Comparison of ENCODE assay signal across 9 cellular contexts in genomic region chr15:92656089-92656488, GRCh38. TPM values are rescaled to one million over a fixed set of nuclear protein-coding genes. Genes with fewer than 3 reads are reported as not detected.
A peak's percentile ranks its signal among the peaks of the same experiment; 100 is the strongest.
DNase-seq lines count a peak whose midpoint lies in the region; ATAC-seq and TF ChIP-seq lines count a peak whose summit lies in the region.
"Had no signal": no experiment of that assay in that cellular context is flagged by ENCODE, and none has a peak within 500 bp of the region (broad histone marks: within the 10 kb centered on the region; RNA-seq: fewer than 3 reads in every experiment).

No MANE protein-coding gene starts in this region.

- no peaks in the 10 kb centered on the region for H3K27me3 ChIP-seq in CD8-positive, alpha-beta T cell (ENCODE audit: insufficient read depth, low read length)
- H3K27me3 ChIP-seq in Loucy (ENCODE audit: insufficient read depth, low read length, poor library complexity, severe bottlenecking) (peaks cover 15% of the 10 kb centered on the region), ectodermal cell (ENCODE audit: control insufficient read depth, insufficient read depth, low read length, poor library complexity, severe bottlenecking) (peaks cover 9% of the 10 kb centered on the region)

- no peaks in the 10 kb centered on the region for H3K79me2 ChIP-seq in Loucy (ENCODE audit: insufficient read depth, low read length)

- H3F3A ChIP-seq in Loucy (ENCODE audit: low read depth) = no peaks in the 10 kb centered on the region

- no peaks in the 10 kb centered on the region for H3K9me2 ChIP-seq in Loucy (replicated peaks; ENCODE audit: low read depth, low read length)

- peak overlapping the region; percentile 25; the same call in 1 of the 2 replicates for H2AFZ ChIP-seq in Loucy (ENCODE audit: low read length)

- H3K4me1 ChIP-seq in CD8-positive, alpha-beta T cell (ENCODE audit: insufficient read depth, low read length) = peaks cover 6% of the 10 kb centered on the region
- no peaks in the 10 kb centered on the region for H3K4me1 ChIP-seq in Loucy (ENCODE audit: insufficient read depth, low read length, poor library complexity, severe bottlenecking)
- peaks cover 22% of the 10 kb centered on the region for H3K4me1 ChIP-seq in ectodermal cell (ENCODE audit: control insufficient read depth, insufficient read depth, low read length)

- POLR2A ChIA-PET in CD8-positive, alpha-beta T cell (lab: Charles Lee) = no interaction called here

- no peak overlapping the region for H3K4me3 ChIP-seq in CD8-positive, alpha-beta T cell (ENCODE audit: low read depth, low read length)
- H3K4me3 ChIP-seq in Loucy (ENCODE audit: low read length, poor library complexity, severe bottlenecking) = peak overlapping the region; percentile 47
- H3K4me3 ChIP-seq in ectodermal cell (ENCODE audit: insufficient read depth, low read depth, low read length) = peak overlapping the region; percentile 57

- H3K4me3 Mint-ChIP-seq in CD8-positive, alpha-beta T cell = peak overlapping the region; percentile 65
- H3K4me3 Mint-ChIP-seq in osteocyte (ENCODE audit: unreplicated experiment) = peak overlapping the region; percentile 60

- no peaks in the 10 kb centered on the region for H3K9me3 Mint-ChIP-seq in CD8-positive, alpha-beta T cell
- no peaks in the 10 kb centered on the region for H3K9me3 Mint-ChIP-seq in osteocyte (ENCODE audit: unreplicated experiment)

- intact Hi-C loops in CD8-positive, alpha-beta T cell (cut with DNase I, micrococcal nuclease) = no loop called here

- whole genome bisulfite sequencing in ectodermal cell, 2 experiments = 49 to 51% methylated on average over 6 of the region's 6 CpGs

- H3K4me2 ChIP-seq in Loucy (ENCODE audit: low read depth, low read length, poor library complexity, severe bottlenecking) = peak overlapping the region; percentile 55

- H3K27me3 Mint-ChIP-seq in CD8-positive, alpha-beta T cell (ENCODE audit: low read depth) = peaks cover 40% of the 10 kb centered on the region
- peaks cover 46% of the 10 kb centered on the region for H3K27me3 Mint-ChIP-seq in osteocyte (ENCODE audit: unreplicated experiment)

- H3K27ac Mint-ChIP-seq in CD8-positive, alpha-beta T cell = no peak overlapping the region
- H3K27ac Mint-ChIP-seq in osteocyte (ENCODE audit: unreplicated experiment) = no peak overlapping the region

- no peaks in the 10 kb centered on the region for H3K36me3 Mint-ChIP-seq in CD8-positive, alpha-beta T cell
- peaks cover 4% of the 10 kb centered on the region for H3K36me3 Mint-ChIP-seq in osteocyte (ENCODE audit: unreplicated experiment)

- TF ChIP-seq CTCF in CD8-positive, alpha-beta T cell (IDR thresholded peaks at IDR 0.05) = no peak
- TF ChIP-seq CTCF in Loucy (conservative IDR thresholded peaks at IDR 0.05; ENCODE audit: low read length) = no peak
- TF ChIP-seq CTCF in osteocyte (IDR thresholded peaks at IDR 0.05) = no peak

- no peaks in the 10 kb centered on the region for H3K36me3 ChIP-seq in CD8-positive, alpha-beta T cell (ENCODE audit: insufficient read depth, low read length)
- no peaks in the 10 kb centered on the region for H3K36me3 ChIP-seq in Loucy (ENCODE audit: insufficient read depth, low read length)
- H3K36me3 ChIP-seq in ectodermal cell (ENCODE audit: control insufficient read depth, insufficient read depth, low read length) = peaks cover under 1% of the 10 kb centered on the region

- CTCF ChIA-PET in CD8-positive, alpha-beta T cell (lab: Charles Lee) = no interaction called here

- ATAC-seq in CD8-positive, alpha-beta T cell = no peak
- no peak for ATAC-seq in GM18907 (IDR thresholded peaks at IDR 0.05; ENCODE audit: unreplicated experiment)
- ATAC-seq in GM18502 (IDR thresholded peaks at IDR 0.05; ENCODE audit: poor library complexity, unreplicated experiment) = no peak
- ATAC-seq in GM21786 (IDR thresholded peaks at IDR 0.05; ENCODE audit: unreplicated experiment) = no peak

- no peak overlapping the region for H3K9ac ChIP-seq in Loucy (ENCODE audit: low read depth, low read length, poor library complexity, severe bottlenecking)

- peaks cover 14% of the 10 kb centered on the region for H3K4me1 Mint-ChIP-seq in CD8-positive, alpha-beta T cell (ENCODE audit: low read depth)
- peaks cover 20% of the 10 kb centered on the region for H3K4me1 Mint-ChIP-seq in osteocyte (ENCODE audit: unreplicated experiment)

- no peaks in the 10 kb centered on the region for H4K20me1 ChIP-seq in Loucy (ENCODE audit: insufficient read depth, low read length, poor library complexity, severe bottlenecking)

- H3K9me3 ChIP-seq in CD8-positive, alpha-beta T cell (ENCODE audit: low read length) = no peaks in the 10 kb centered on the region
- H3K9me3 ChIP-seq in Loucy (ENCODE audit: insufficient read depth, low read depth, low read length) = no peaks in the 10 kb centered on the region; the same call in 1 of the 2 replicates
- no peaks in the 10 kb centered on the region for H3K9me3 ChIP-seq in ectodermal cell (ENCODE audit: control insufficient read depth, low read length)

- no peak for DNase-seq in CD8-positive, alpha-beta T cell
- no peak for DNase-seq in osteocyte (ENCODE audit: extremely low spot score, unreplicated experiment)
- no peak for DNase-seq in NCI-H2029 (lab: John Stamatoyannopoulos, UW)
- DNase-seq: central memory CD4-positive, alpha-beta T cell had no signal

- H3K27ac ChIP-seq in CD8-positive, alpha-beta T cell (ENCODE audit: low read depth, low read length) = no peak overlapping the region
- H3K27ac ChIP-seq in ectodermal cell (ENCODE audit: insufficient read depth, low read depth, low read length, poor library complexity, severe bottlenecking) = no peak overlapping the region

RNA-seq across cellular contexts. Expression of gene FAM174B, which starts 0.5 kb away (rescaled TPM):
- 1 to 10 TPM; 1.4 to 1.8 TPM for total RNA-seq in CD8-positive, alpha-beta T cell
- polyA plus RNA-seq in ectodermal cell (2013, experiment 1 of 4) = 31.8 TPM
- polyA plus RNA-seq in ectodermal cell (2013, experiment 2 of 4) = 32.7 TPM
- polyA plus RNA-seq in ectodermal cell (2013, experiment 3 of 4) = 21.0 TPM
- 28.2 TPM for polyA plus RNA-seq in ectodermal cell (2013, experiment 4 of 4)
- total RNA-seq in osteocyte = 8.2 and 11.0 TPM in 2 replicates
